In the genomic region with DNA sequence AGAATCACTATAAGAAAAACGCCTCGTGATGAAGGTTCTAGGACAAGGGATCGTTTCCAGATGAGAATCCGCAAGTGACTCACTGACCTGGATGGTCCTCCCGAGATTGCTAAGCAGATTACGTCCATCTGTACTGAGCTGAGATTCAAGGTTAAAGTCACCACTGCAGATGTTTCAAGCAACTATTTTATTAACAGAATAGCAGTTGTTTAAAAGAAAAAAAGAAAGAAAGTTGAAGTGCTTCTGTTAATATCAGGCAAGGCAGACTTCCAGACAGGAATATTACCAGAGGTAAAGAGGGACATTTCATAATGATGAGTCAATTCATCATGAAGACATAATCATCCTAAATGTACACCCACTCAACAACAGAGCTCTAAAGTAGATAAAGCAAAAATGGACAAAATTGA, we compare ENCODE assay signal across 11 cellular contexts. TPM values are rescaled to one million over a fixed set of nuclear protein-coding genes. Genes with fewer than 3 reads are reported as not detected.
DNase-seq lines count a peak whose midpoint lies in the region; ATAC-seq, FAIRE-seq and TF ChIP-seq lines count a peak whose summit lies in the region.
"Had no signal": no experiment of that assay in that cellular context is flagged by ENCODE, and none has a peak within 500 bp of the region (broad histone marks: within the 10 kb centered on the region; RNA-seq: fewer than 3 reads in every experiment).

No MANE protein-coding gene starts in this region.

- no peak for DNase-seq in activated T-cell treated with anti-CD3 and anti-CD28 coated beads, Interleukin-2, amount 50 U/mL, for 72 hours
- DNase-seq in activated T-cell treated with anti-CD3 and anti-CD28 coated beads for 4 hours (no peak), astrocyte (ENCODE audit: low read depth) (peak; percentile 71), keratinocyte (ENCODE audit: low read depth, low spot score) (no peak), tibial nerve (ENCODE audit: low spot score in 2 of 2) (no peak), KBM-7 (no peak), upper lobe of right lung (no peak), lower leg skin (ENCODE audit: low spot score in 2 of 2) (no peak)
- DNase-seq: activated CD8-positive, alpha-beta memory T cell treated with anti-CD3 and anti-CD28 coated beads, Interleukin-2, amount 50 U/mL, for 4 hours; AML-193; stimulated activated CD8-positive, alpha-beta memory T cell treated with anti-CD3 and anti-CD28 coated beads, Interleukin-4, amount 100 ng/mL, for 48 hours had no signal

- peaks cover 97% of the 10 kb centered on the region for H3K79me2 ChIP-seq in astrocyte (ENCODE audit: insufficient read depth, low read length)
- peaks cover 90% of the 10 kb centered on the region for H3K79me2 ChIP-seq in keratinocyte (ENCODE audit: control insufficient read depth, insufficient read depth, low read length)

- peak in 1 of 2 donors; percentile 77 for TF ChIP-seq EP300 in tibial nerve (IDR thresholded peaks at IDR 0.05)

- H3K9me1 ChIP-seq in keratinocyte (ENCODE audit: control insufficient read depth, extremely low read depth, insufficient read depth, low read length) = peaks cover 2% of the 10 kb centered on the region

- intact Hi-C loops in upper lobe of right lung (cut with DNase I) = no loop called here
- intact Hi-C loops in lower leg skin (cut with DNase I; ENCODE audit: low total_unique reads) = no loop called here

- H3K27me3 Mint-ChIP-seq in activated T-cell treated with anti-CD3 and anti-CD28 coated beads, Interleukin-2, amount 50 U/mL, for 72 hours (ENCODE audit: low read depth) = no peaks in the 10 kb centered on the region
- no peaks in the 10 kb centered on the region for H3K27me3 Mint-ChIP-seq in astrocyte (ENCODE audit: low read depth, unreplicated experiment)

- peak overlapping the region in 1 of 2 donors; percentile 26 for H3K4me3 Mint-ChIP-seq in activated T-cell treated with anti-CD3 and anti-CD28 coated beads, Interleukin-2, amount 50 U/mL, for 72 hours
- peak overlapping the region; percentile 46 for H3K4me3 Mint-ChIP-seq in astrocyte (ENCODE audit: unreplicated experiment)

- TF ChIP-seq POLR2A in tibial nerve (IDR thresholded peaks at IDR 0.05) = peak in 1 of 2 donors; percentile 3
- TF ChIP-seq POLR2A in lower leg skin (IDR thresholded peaks at IDR 0.05) = no peak

- WGBS in tibial nerve, 2 donors = 56 to 63% methylated on average over 6 of the region's 6 CpGs
- 34 to 38% methylated on average over 6 of the region's 6 CpGs for WGBS in lower leg skin, 2 donors

- FAIRE-seq in astrocyte (lab: Jason Lieb, UNC) (no peak), keratinocyte (lab: Jason Lieb, UNC) (peak; percentile 44)

- H4K20me1 ChIP-seq in astrocyte (ENCODE audit: insufficient read depth, low read length) (peaks cover 75% of the 10 kb centered on the region), keratinocyte (ENCODE audit: control insufficient read depth, extremely low read depth, insufficient read depth, low read length) (peaks cover 43% of the 10 kb centered on the region)

- TF ChIP-seq CTCF in astrocyte (IDR thresholded peaks at IDR 0.05; ENCODE audit: insufficient read depth, low read depth, low read length) (no peak), keratinocyte (optimal IDR thresholded peaks at IDR 0.05 in 1 of 3, IDR thresholded peaks at IDR 0.05 in 1 of 3, conservative IDR thresholded peaks at IDR 0.05 in 1 of 3; ENCODE audit: extremely low read depth in 1 of 3, insufficient read depth in 2 of 3, low read length in 3 of 3) (no peak), tibial nerve (IDR thresholded peaks at IDR 0.05) (no peak), upper lobe of right lung (IDR thresholded peaks at IDR 0.05) (no peak), lower leg skin (IDR thresholded peaks at IDR 0.05) (no peak)

- H2AFZ ChIP-seq in astrocyte (ENCODE audit: low read depth, low read length) (no peak overlapping the region), keratinocyte (ENCODE audit: control insufficient read depth, low read length) (no peak overlapping the region)

- H3K9me3 Mint-ChIP-seq in activated T-cell treated with anti-CD3 and anti-CD28 coated beads, Interleukin-2, amount 50 U/mL, for 72 hours = no peaks in the 10 kb centered on the region
- H3K9me3 Mint-ChIP-seq in astrocyte (ENCODE audit: unreplicated experiment) = no peaks in the 10 kb centered on the region

- peak overlapping the region; percentile 30 for H3K4me3 ChIP-seq in astrocyte (ENCODE audit: insufficient read depth, low read depth, low read length)
- peak overlapping the region; percentile 42 to 52 (median 45) for H3K4me3 ChIP-seq in keratinocyte (ENCODE audit: control insufficient read depth in 2 of 3, extremely low read depth in 1 of 3, insufficient read depth in 2 of 3, low read depth in 1 of 3, low read length in 3 of 3)
- H3K4me3 ChIP-seq in tibial nerve = peak overlapping the region in 1 of 4 donors; percentile 34
- no peak overlapping the region for H3K4me3 ChIP-seq in upper lobe of right lung
- H3K4me3 ChIP-seq in lower leg skin (ENCODE audit: low read depth, poor library complexity, severe bottlenecking) = no peak overlapping the region

- peak overlapping the region; percentile 54 for H3K9ac ChIP-seq in astrocyte (ENCODE audit: low read length)
- peak overlapping the region; percentile 69 for H3K9ac ChIP-seq in keratinocyte (ENCODE audit: control insufficient read depth, extremely low read depth, insufficient read depth, low read length)

- peak overlapping the region; percentile 74 for H3K4me2 ChIP-seq in astrocyte (ENCODE audit: low read length)
- peak overlapping the region; percentile 86 for H3K4me2 ChIP-seq in keratinocyte (ENCODE audit: control insufficient read depth, extremely low read depth, insufficient read depth, low read depth, low read length)

- H3K9me3 ChIP-seq in astrocyte (ENCODE audit: insufficient read depth, low read depth, low read length) (no peaks in the 10 kb centered on the region), keratinocyte (ENCODE audit: control insufficient read depth, low read depth, low read length) (no peaks in the 10 kb centered on the region), tibial nerve (no peaks in the 10 kb centered on the region), upper lobe of right lung (no peaks in the 10 kb centered on the region)

- H3K27ac Mint-ChIP-seq in activated T-cell treated with anti-CD3 and anti-CD28 coated beads, Interleukin-2, amount 50 U/mL, for 72 hours = peak overlapping the region; percentile 4
- peak overlapping the region; percentile 60 for H3K27ac Mint-ChIP-seq in astrocyte (ENCODE audit: unreplicated experiment)

- ATAC-seq in activated T-cell treated with anti-CD3 and anti-CD28 coated beads, Interleukin-2, amount 50 U/mL, for 72 hours (replicated peaks in 1 of 2) = no peak
- ATAC-seq in upper lobe of right lung = no peak

- in situ Hi-C loops in KBM-7 (cut with MboI; ENCODE audit: low pct_unique_long_range_greater_than_20kb, low sequenced_read_pairs) = no loop called here

- H3K36me3 Mint-ChIP-seq in activated T-cell treated with anti-CD3 and anti-CD28 coated beads, Interleukin-2, amount 50 U/mL, for 72 hours (ENCODE audit: insufficient read depth in 2 of 2) = no peaks in the 10 kb centered on the region
- H3K36me3 Mint-ChIP-seq in astrocyte (ENCODE audit: low read depth, unreplicated experiment) = peaks cover 20% of the 10 kb centered on the region

- dilution Hi-C loops in keratinocyte (cut with MboI; ENCODE audit: extremely low pct_ligation_motif_present, low sequenced_read_pairs) = no loop called here

- H3K27ac ChIP-seq in astrocyte (ENCODE audit: low read depth, low read length) = peak overlapping the region; percentile 81
- H3K27ac ChIP-seq in keratinocyte (ENCODE audit: control insufficient read depth, insufficient read depth, low read length) = peak overlapping the region; percentile 89
- H3K27ac ChIP-seq in tibial nerve = peak overlapping the region; percentile 64 to 98 (median 82)
- H3K27ac ChIP-seq in upper lobe of right lung = no peak overlapping the region

- H3K4me1 ChIP-seq in astrocyte (ENCODE audit: insufficient read depth, low read length) (peaks cover 49% of the 10 kb centered on the region), keratinocyte (ENCODE audit: control insufficient read depth, extremely low read depth, insufficient read depth, low read length) (peaks cover 78% of the 10 kb centered on the region), tibial nerve (peaks cover 0 to 96% (median 69%) of the 10 kb centered on the region in 4 donors), upper lobe of right lung (peaks cover 75% of the 10 kb centered on the region)

- H3K4me1 Mint-ChIP-seq in activated T-cell treated with anti-CD3 and anti-CD28 coated beads, Interleukin-2, amount 50 U/mL, for 72 hours (ENCODE audit: low read depth) = peaks cover 64% of the 10 kb centered on the region
- H3K4me1 Mint-ChIP-seq in astrocyte (ENCODE audit: low read depth, unreplicated experiment) = peaks cover 65% of the 10 kb centered on the region

- no peaks in the 10 kb centered on the region for H3K27me3 ChIP-seq in astrocyte (ENCODE audit: insufficient read depth, low read length)
- H3K27me3 ChIP-seq in keratinocyte (ENCODE audit: control insufficient read depth, extremely low read depth, insufficient read depth, low read length) = no peaks in the 10 kb centered on the region
- no peaks in the 10 kb centered on the region for H3K27me3 ChIP-seq in tibial nerve
- no peaks in the 10 kb centered on the region for H3K27me3 ChIP-seq in upper lobe of right lung

- H3K36me3 ChIP-seq in astrocyte (ENCODE audit: insufficient read depth, low read length) (peaks cover 3% of the 10 kb centered on the region), keratinocyte (ENCODE audit: control insufficient read depth in 2 of 2, extremely low read depth in 1 of 2, insufficient read depth in 2 of 2, low read length in 2 of 2) (peaks cover 28 to 39% of the 10 kb centered on the region in 2 experiments), tibial nerve (no peaks in the 10 kb centered on the region), upper lobe of right lung (no peaks in the 10 kb centered on the region)

RNA-seq across cellular contexts. Expression of a gene that starts 17.9 kb away (rescaled TPM):
- total RNA-seq in activated T-cell treated with anti-CD3 and anti-CD28 coated beads, Interleukin-2, amount 50 U/mL, for 72 hours = 10 to 100 TPM; 80.5 to 89.6 TPM
- total RNA-seq in astrocyte (126 and 151 TPM in 2 replicates), tibial nerve (100 to 1,000 TPM; 217 to 428 (median 330) TPM), upper lobe of right lung (105 TPM), lower leg skin (10 to 100 TPM; 36.3 to 54.0 (median 49.8) TPM)
- 98.7 to 224 TPM (median 114 TPM) in 3 replicates for polyA plus RNA-seq in keratinocyte
- 68.4 TPM for polyA plus RNA-seq in keratinocyte (2011; ENCODE audit: low read depth)
- 160 and 207 TPM in 2 replicates for polyA plus RNA-seq in keratinocyte (2011; cell fraction: cytosol; rRNA removed)
- polyA plus RNA-seq in keratinocyte (2011; cell fraction: nucleus; rRNA removed) = 382 and 553 TPM in 2 replicates
- polyA plus RNA-seq in keratinocyte (2012; ENCODE audit: low replicate concordance) = 102 and 393 TPM in 2 replicates
- polyA minus RNA-seq in keratinocyte = 166 to 1,266 TPM (median 204 TPM) in 3 replicates
- 149 TPM for polyA minus RNA-seq in keratinocyte (2011; cell fraction: cytosol; rRNA and poly(A)+ RNA removed)
- 171 and 252 TPM in 2 replicates for polyA minus RNA-seq in keratinocyte (2011; cell fraction: nucleus; rRNA and poly(A)+ RNA removed)

RNA-seq across cellular contexts. Expression of a gene that starts 44.1 kb away (rescaled TPM):
- total RNA-seq in activated T-cell treated with anti-CD3 and anti-CD28 coated beads, Interleukin-2, amount 50 U/mL, for 72 hours = 1,000 to 10,000 TPM; 3,117 to 4,201 TPM
- total RNA-seq in astrocyte (2,157 and 2,549 TPM in 2 replicates), tibial nerve (under 1 TPM; under 0.01 TPM), upper lobe of right lung (14,226 TPM), lower leg skin (under 1 TPM in 2 of 4 donors, not detected in 2; under 0.01 TPM)
- under 0.01 TPM in 2 of 3 replicates, not detected in the other for polyA plus RNA-seq in keratinocyte
- not detected for polyA plus RNA-seq in keratinocyte (2011; ENCODE audit: low read depth)
- polyA plus RNA-seq in keratinocyte (2011; cell fraction: cytosol; rRNA removed) = not detected in 2 replicates
- under 0.01 TPM in 2 replicates for polyA plus RNA-seq in keratinocyte (2011; cell fraction: nucleus; rRNA removed)
- polyA plus RNA-seq in keratinocyte (2012; ENCODE audit: low replicate concordance) = 71.2 TPM in 1 of 2 replicates, not detected in the other
- under 0.01 to 17,208 TPM (median under 0.01 TPM) in 3 replicates for polyA minus RNA-seq in keratinocyte
- polyA minus RNA-seq in keratinocyte (2011; cell fraction: cytosol; rRNA and poly(A)+ RNA removed) = 6,294 TPM
- polyA minus RNA-seq in keratinocyte (2011; cell fraction: nucleus; rRNA and poly(A)+ RNA removed) = under 0.01 TPM in 2 replicates

RNA-seq across cellular contexts. Expression of a gene that starts 45.4 kb away (rescaled TPM):
- total RNA-seq in activated T-cell treated with anti-CD3 and anti-CD28 coated beads, Interleukin-2, amount 50 U/mL, for 72 hours = 1,000 to 10,000 TPM; 1,839 to 2,627 TPM
- total RNA-seq in astrocyte = 2,477 and 2,591 TPM in 2 replicates
- under 0.01 TPM in 2 of 3 replicates, not detected in the other for polyA plus RNA-seq in keratinocyte
- not detected for polyA plus RNA-seq in keratinocyte (2011; ENCODE audit: low read depth)
- polyA plus RNA-seq in keratinocyte (2011; cell fraction: cytosol; rRNA removed) = not detected in 2 replicates
- under 0.01 TPM in 1 of 2 replicates, not detected in the other for polyA plus RNA-seq in keratinocyte (2011; cell fraction: nucleus; rRNA removed)
- 71.2 TPM in 1 of 2 replicates, not detected in the other for polyA plus RNA-seq in keratinocyte (2012; ENCODE audit: low replicate concordance)
- under 0.01 to 17,791 TPM (median under 0.01 TPM) in 3 replicates for polyA minus RNA-seq in keratinocyte
- 7,616 TPM for polyA minus RNA-seq in keratinocyte (2011; cell fraction: cytosol; rRNA and poly(A)+ RNA removed)
- polyA minus RNA-seq in keratinocyte (2011; cell fraction: nucleus; rRNA and poly(A)+ RNA removed) = under 0.01 TPM in 2 replicates
- total RNA-seq in tibial nerve = under 1 TPM in 3 of 4 donors, not detected in 1; under 0.01 TPM
- 2,477 TPM for total RNA-seq in upper lobe of right lung
- total RNA-seq in lower leg skin = under 1 TPM in 2 of 4 donors, not detected in 2; under 0.01 TPM

RNA-seq across cellular contexts. Expression of a gene that starts 46.7 kb away (rescaled TPM):
- total RNA-seq in activated T-cell treated with anti-CD3 and anti-CD28 coated beads, Interleukin-2, amount 50 U/mL, for 72 hours = 1,000 to 10,000 TPM; 4,846 to 5,223 TPM
- 1,543 and 1,660 TPM in 2 replicates for total RNA-seq in astrocyte
- 3,950 to 5,808 TPM (median 4,618 TPM) in 3 replicates for polyA plus RNA-seq in keratinocyte
- 2,331 TPM for polyA plus RNA-seq in keratinocyte (2011; ENCODE audit: low read depth)
- 5,109 and 6,391 TPM in 2 replicates for polyA plus RNA-seq in keratinocyte (2011; cell fraction: cytosol; rRNA removed)
- polyA plus RNA-seq in keratinocyte (2011; cell fraction: nucleus; rRNA removed) = 1,448 and 1,525 TPM in 2 replicates
- 2,330 and 3,652 TPM in 2 replicates for polyA plus RNA-seq in keratinocyte (2012; ENCODE audit: low replicate concordance)
- polyA minus RNA-seq in keratinocyte = 3,230 to 5,763 TPM (median 4,158 TPM) in 3 replicates
- 2,814 TPM for polyA minus RNA-seq in keratinocyte (2011; cell fraction: cytosol; rRNA and poly(A)+ RNA removed)
- 617 and 664 TPM in 2 replicates for polyA minus RNA-seq in keratinocyte (2011; cell fraction: nucleus; rRNA and poly(A)+ RNA removed)
- 1,000 to 10,000 TPM; 1,234 to 2,921 (median 1,418) TPM for total RNA-seq in tibial nerve
- total RNA-seq in upper lobe of right lung = 1,192 TPM
- 1,000 to 10,000 TPM; 2,664 to 4,654 (median 3,612) TPM for total RNA-seq in lower leg skin

RNA-seq across cellular contexts. Expression of a gene that starts 53.1 kb away (rescaled TPM):
- 100 to 1,000 TPM in 1 of 2 donors, 10 to 100 TPM in 1; 93.1 to 106 TPM for total RNA-seq in activated T-cell treated with anti-CD3 and anti-CD28 coated beads, Interleukin-2, amount 50 U/mL, for 72 hours
- 95.5 and 123 TPM in 2 replicates for total RNA-seq in astrocyte
- 26.1 to 56.3 TPM (median 34.1 TPM) in 3 replicates for polyA plus RNA-seq in keratinocyte
- 33.4 TPM for polyA plus RNA-seq in keratinocyte (2011; ENCODE audit: low read depth)
- 21.4 and 29.2 TPM in 2 replicates for polyA plus RNA-seq in keratinocyte (2011; cell fraction: cytosol; rRNA removed)
- 210 and 283 TPM in 2 replicates for polyA plus RNA-seq in keratinocyte (2011; cell fraction: nucleus; rRNA removed)
- 24.1 and 58.8 TPM in 2 replicates for polyA plus RNA-seq in keratinocyte (2012; ENCODE audit: low replicate concordance)
- 161 to 298 TPM (median 224 TPM) in 3 replicates for polyA minus RNA-seq in keratinocyte
- polyA minus RNA-seq in keratinocyte (2011; cell fraction: cytosol; rRNA and poly(A)+ RNA removed) = 102 TPM
- polyA minus RNA-seq in keratinocyte (2011; cell fraction: nucleus; rRNA and poly(A)+ RNA removed) = 202 and 229 TPM in 2 replicates
- total RNA-seq in tibial nerve = 100 to 1,000 TPM in 2 of 4 donors, 10 to 100 TPM in 2; 44.6 to 138 (median 106) TPM
- 77.2 TPM for total RNA-seq in upper lobe of right lung
- total RNA-seq in lower leg skin = 100 to 1,000 TPM in 1 of 4 donors, 10 to 100 TPM in 3; 37.8 to 115 (median 50.8) TPM

Comparison
In these comparisons a context has a peak if more than half of its experiments do, and no peak if none do; other contexts are left out.
1. H3K4me3 ChIP-seq: peak in astrocyte (single experiment) and keratinocyte (3 of 3); none in upper lobe of right lung (single experiment) and lower leg skin (single experiment).
2. RNA of a gene that starts 44.1 kb away (total RNA-seq): 14,226 TPM in upper lobe of right lung (single experiment), 3,117 to 4,201 TPM in activated T-cell treated with anti-CD3 and anti-CD28 coated beads, Interleukin-2, amount 50 U/mL, for 72 hours and 2,157 to 2,549 TPM in astrocyte; under 0.01 TPM in tibial nerve and under 0.01 TPM in lower leg skin; every median in the first group is over 1,000 times any median in the second.
3. RNA of a gene that starts 45.4 kb away (total RNA-seq): 1,839 to 2,627 TPM in activated T-cell treated with anti-CD3 and anti-CD28 coated beads, Interleukin-2, amount 50 U/mL, for 72 hours, 2,477 to 2,591 TPM in astrocyte and 2,477 TPM in upper lobe of right lung (single experiment); under 0.01 TPM in tibial nerve and under 0.01 TPM in lower leg skin; every median in the first group is over 1,000 times any median in the second.